26 cellular contexts compared by ENCODE assay signal in the genomic region with DNA sequence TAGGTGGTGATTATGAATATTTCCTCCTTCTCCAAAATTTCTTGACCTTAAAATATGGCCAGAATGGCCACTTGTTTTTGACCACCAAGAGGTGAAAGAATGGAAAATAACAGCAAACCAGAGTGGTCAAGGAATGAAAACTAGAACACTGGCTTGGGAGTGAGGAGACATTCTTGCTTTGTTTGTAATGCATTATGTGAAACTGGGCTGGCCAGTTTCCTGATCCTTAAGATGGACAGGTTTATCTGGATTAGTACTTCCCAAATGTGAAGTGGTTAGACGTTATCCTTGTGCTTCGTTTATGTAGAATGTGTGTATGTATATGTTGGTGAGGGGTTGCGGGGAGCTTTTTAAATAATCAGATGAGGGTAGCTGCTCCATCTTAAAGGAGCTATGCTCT.
DNase-seq lines count a peak whose midpoint lies in the region; ATAC-seq and TF ChIP-seq lines count a peak whose summit lies in the region.
"Had no signal": no experiment of that assay in that cellular context is flagged by ENCODE, and none has a peak within 500 bp of the region (broad histone marks: within the 10 kb centered on the region; RNA-seq: fewer than 3 reads in every experiment).

No MANE protein-coding gene starts in this region.

- DNase-seq in AG20443 (ENCODE audit: low spot score) (peak; percentile 14), NCI-H226 (peak; percentile 37), brain microvascular endothelial cell (peak; percentile 27), iris pigment epithelial cell (ENCODE audit: low read depth) (peak; percentile 69), COLO668 (lab: John Stamatoyannopoulos, UW; ENCODE audit: unreplicated experiment) (no peak), GM19238 (ENCODE audit: insufficient read length, low spot score) (no peak)
- DNase-seq: activated CD4-positive, alpha-beta T cell treated with anti-CD3 and anti-CD28 coated beads, Interleukin-2, amount 10 ng/mL, durations not matched to agents 24 days and 14 days; activated gamma-delta T cell treated with Interleukin-2 at 50 U/mL for 16 hours; activated naive CD8-positive, alpha-beta T cell treated with anti-CD3 and anti-CD28 coated beads, Interleukin-2, amount 50 U/mL, for 24 hours; activated T-cell treated with anti-CD3 and anti-CD28 coated beads, Interleukin-2, amount 50 U/mL, for 1 hour; COR-L47; effector memory CD4-positive, alpha-beta T cell; HCEC 1CT; midbrain; naive thymus-derived CD8-positive, alpha-beta T cell; NCI-H1105 treated with DMSO at 0.1 percent for 48 hours; NCI-H2029 treated with DMSO at 0.1 percent for 48 hours; NCI-H446; nucleus accumbens; stimulated activated CD8-positive, alpha-beta memory T cell treated with anti-CD3 and anti-CD28 coated beads, Interleukin-4, amount 100 ng/mL, for 48 hours; stimulated activated naive CD8-positive, alpha-beta T cell treated with anti-CD3 and anti-CD28 coated beads, Interleukin-15, amount 100 ng/mL, for 72 hours; T-helper 9 cell had no signal

- no peak overlapping the region for H3K4me3 ChIP-seq in brain microvascular endothelial cell (ENCODE audit: low read depth, low read length)
- H3K4me3 ChIP-seq: BLaER1 treated with 17β-estradiol and CSF1 and Interleukin-3, amounts not matched to agents 10 nM and 100 nM; esophagus muscularis mucosa; gastroesophageal sphincter had no signal

- ATAC-seq in HG03378 (IDR thresholded peaks at IDR 0.05; ENCODE audit: unreplicated experiment), result no peak
- ATAC-seq: activated naive CD8-positive, alpha-beta T cell treated with anti-CD3 and anti-CD28 coated beads, Interleukin-2, amount 50 U/mL, for 24 hours; gastroesophageal sphincter; naive thymus-derived CD8-positive, alpha-beta T cell; stimulated activated naive CD8-positive, alpha-beta T cell treated with anti-CD3 and anti-CD28 coated beads, Interleukin-15, amount 100 ng/mL, for 72 hours had no signal

- no peaks in the 10 kb centered on the region for H3K36me3 ChIP-seq in brain microvascular endothelial cell (replicated peaks)
- H3K36me3 ChIP-seq: BLaER1 treated with 17β-estradiol and CSF1 and Interleukin-3, amounts not matched to agents 10 nM and 100 nM; esophagus muscularis mucosa; gastroesophageal sphincter had no signal

- no peak overlapping the region for H3K27ac ChIP-seq in brain microvascular endothelial cell
- H3K27ac ChIP-seq: BLaER1 treated with 17β-estradiol and CSF1 and Interleukin-3, amounts not matched to agents 10 nM and 100 nM; esophagus muscularis mucosa; gastroesophageal sphincter had no signal

- H3K27me3 ChIP-seq in brain microvascular endothelial cell (replicated peaks), result no peaks in the 10 kb centered on the region
- H3K27me3 ChIP-seq: BLaER1 treated with 17β-estradiol and CSF1 and Interleukin-3, amounts not matched to agents 10 nM and 100 nM; esophagus muscularis mucosa; gastroesophageal sphincter had no signal

- TF ChIP-seq CTCF in brain microvascular endothelial cell (IDR thresholded peaks at IDR 0.05; ENCODE audit: low read depth, low read length, missing control alignments), result no peak

- in situ Hi-C loops in brain microvascular endothelial cell (cut with HindIII; ENCODE audit: low pct_ligation_motif_present, low sequenced_read_pairs), result no loop called here

Comparison
In these comparisons a context has a peak if more than half of its experiments do, and no peak if none do; other contexts are left out.
1. DNase-seq: peak in AG20443 (single experiment), NCI-H226 (single experiment), brain microvascular endothelial cell (single experiment) and iris pigment epithelial cell (single experiment); none in COLO668 (single experiment) and GM19238 (single experiment).